17 cellular contexts compared by ENCODE assay signal in genomic region chr2:157447031-157447430, GRCh38. TPM values are rescaled to one million over a fixed set of nuclear protein-coding genes. Genes with fewer than 3 reads are reported as not detected.
DNase-seq lines count a peak whose midpoint lies in the region; ATAC-seq, FAIRE-seq and TF ChIP-seq lines count a peak whose summit lies in the region.
"Had no signal": no experiment of that assay in that cellular context is flagged by ENCODE, and none has a peak within 500 bp of the region (broad histone marks: within the 10 kb centered on the region; RNA-seq: fewer than 3 reads in every experiment).

No MANE protein-coding gene starts in this region.

- H3K4me2 ChIP-seq in smooth muscle cell = no peak overlapping the region

- intact Hi-C loops in CD4-positive, alpha-beta T cell (cut with DNase I, micrococcal nuclease) = no loop called here
- intact Hi-C loops in activated CD4-positive, alpha-beta memory T cell treated with anti-CD3 and anti-CD28 coated beads for 36 hours (cut with micrococcal nuclease) = no loop called here
- intact Hi-C loops in naive thymus-derived CD4-positive, alpha-beta T cell (cut with micrococcal nuclease) = loop anchor here in 1 of 2 donors (10.0 kb wide), 2 partner anchors 1008 to 1112 kb away; partner anchors contain the start of genes CCDC148, NR4A2 and PKP4

- peak overlapping the region; percentile 38 for H3K27ac ChIP-seq in CD4-positive, alpha-beta T cell (ENCODE audit: low read depth, low read length)
- H3K27ac ChIP-seq in naive thymus-derived CD4-positive, alpha-beta T cell (ENCODE audit: low read depth, low read length) = peak overlapping the region; percentile 62
- H3K27ac ChIP-seq in smooth muscle cell (ENCODE audit: low read depth) = no peak overlapping the region

- POLR2A ChIA-PET in CD4-positive, alpha-beta T cell (lab: Charles Lee) = interaction anchor here (0.8 to 4.3 kb wide), 15 partner anchors 7 to 127 kb away, joined by 3 to 22 read pairs (median 7); no protein-coding TSS in a partner anchor
- POLR2A ChIA-PET in activated CD4-positive, alpha-beta memory T cell treated with anti-CD3 and anti-CD28 coated beads for 36 hours (lab: Charles Lee) = interaction anchor here (0.9 to 3.8 kb wide), 12 partner anchors 8 to 452 kb away, joined by 3 to 61 read pairs (median 4); no protein-coding TSS in a partner anchor
- POLR2A ChIA-PET in naive thymus-derived CD4-positive, alpha-beta T cell (lab: Charles Lee) = interaction anchor here (0.7 to 7.5 kb wide), 17 partner anchors 8 to 142 kb away, joined by 3 to 124 read pairs (median 6); no protein-coding TSS in a partner anchor

- no peak for TF ChIP-seq CTCF in CD4-positive, alpha-beta T cell (IDR thresholded peaks at IDR 0.05)
- TF ChIP-seq CTCF in smooth muscle cell (IDR thresholded peaks at IDR 0.05; ENCODE audit: borderline replicate concordance, insufficient read depth, poor library complexity, severe bottlenecking) (no peak), osteocyte (IDR thresholded peaks at IDR 0.05) (no peak)

- peaks cover 55% of the 10 kb centered on the region for H3K4me1 Mint-ChIP-seq in CD4-positive, alpha-beta T cell (ENCODE audit: low read depth)
- peaks cover 52% of the 10 kb centered on the region for H3K4me1 Mint-ChIP-seq in activated CD4-positive, alpha-beta memory T cell treated with anti-CD3 and anti-CD28 coated beads for 36 hours (ENCODE audit: low read depth)
- H3K4me1 Mint-ChIP-seq in naive thymus-derived CD4-positive, alpha-beta T cell = peaks cover 28 to 62% (median 58%) of the 10 kb centered on the region in 7 donors
- H3K4me1 Mint-ChIP-seq in osteocyte (ENCODE audit: unreplicated experiment) = no peaks in the 10 kb centered on the region

- H3K4me1 ChIP-seq in naive thymus-derived CD4-positive, alpha-beta T cell (ENCODE audit: control insufficient read depth in 2 of 2, insufficient read depth in 2 of 2, low read length in 2 of 2) = peaks cover 34% of the 10 kb centered on the region in 2 donors
- H3K4me1 ChIP-seq in smooth muscle cell (ENCODE audit: low read depth) = no peaks in the 10 kb centered on the region

- H3K4me3 Mint-ChIP-seq in CD4-positive, alpha-beta T cell = peak overlapping the region; percentile 75
- H3K4me3 Mint-ChIP-seq in activated CD4-positive, alpha-beta memory T cell treated with anti-CD3 and anti-CD28 coated beads for 36 hours = peak overlapping the region; percentile 77
- peak overlapping the region; percentile 53 to 82 (median 76) for H3K4me3 Mint-ChIP-seq in naive thymus-derived CD4-positive, alpha-beta T cell
- H3K4me3 Mint-ChIP-seq in osteocyte (ENCODE audit: unreplicated experiment) = no peak overlapping the region

- no peaks in the 10 kb centered on the region for H3K79me2 ChIP-seq in smooth muscle cell (ENCODE audit: low read depth)

- H4K20me1 ChIP-seq in smooth muscle cell (ENCODE audit: low read depth) = no peaks in the 10 kb centered on the region

- H3K27ac Mint-ChIP-seq in CD4-positive, alpha-beta T cell = peak overlapping the region; percentile 97
- H3K27ac Mint-ChIP-seq in activated CD4-positive, alpha-beta memory T cell treated with anti-CD3 and anti-CD28 coated beads for 36 hours = peak overlapping the region; percentile 86
- H3K27ac Mint-ChIP-seq in naive thymus-derived CD4-positive, alpha-beta T cell = peak overlapping the region; percentile 80 to 98 (median 93)
- no peak overlapping the region for H3K27ac Mint-ChIP-seq in osteocyte (ENCODE audit: unreplicated experiment)

- no peak for ATAC-seq in CD4-positive, alpha-beta T cell (ENCODE audit: poor library complexity)
- no peak for ATAC-seq in naive thymus-derived CD4-positive, alpha-beta T cell
- ATAC-seq: left cardiac atrium, sciatic nerve had no signal

- peaks cover 2% of the 10 kb centered on the region for H3K9me3 Mint-ChIP-seq in CD4-positive, alpha-beta T cell
- no peaks in the 10 kb centered on the region for H3K9me3 Mint-ChIP-seq in activated CD4-positive, alpha-beta memory T cell treated with anti-CD3 and anti-CD28 coated beads for 36 hours
- H3K9me3 Mint-ChIP-seq in naive thymus-derived CD4-positive, alpha-beta T cell = no peaks in the 10 kb centered on the region
- no peaks in the 10 kb centered on the region for H3K9me3 Mint-ChIP-seq in osteocyte (ENCODE audit: unreplicated experiment)

- H3K27me3 ChIP-seq in CD4-positive, alpha-beta T cell (ENCODE audit: control insufficient read depth, insufficient read depth, low read length) = no peaks in the 10 kb centered on the region
- no peaks in the 10 kb centered on the region for H3K27me3 ChIP-seq in naive thymus-derived CD4-positive, alpha-beta T cell (ENCODE audit: control insufficient read depth in 2 of 2, insufficient read depth in 2 of 2, low read length in 2 of 2)
- no peaks in the 10 kb centered on the region for H3K27me3 ChIP-seq in smooth muscle cell (ENCODE audit: low read depth)
- H3K27me3 ChIP-seq: MG63 had no signal

- H3F3A ChIP-seq in smooth muscle cell (ENCODE audit: low read depth) = no peaks in the 10 kb centered on the region

- peak overlapping the region; percentile 15 for H3K4me3 ChIP-seq in naive thymus-derived CD4-positive, alpha-beta T cell (ENCODE audit: low read length)
- H3K4me3 ChIP-seq in smooth muscle cell = no peak overlapping the region
- H3K4me3 ChIP-seq: MG63 had no signal

- no peak overlapping the region for H2AFZ ChIP-seq in smooth muscle cell (ENCODE audit: low read depth)

- DNase-seq in CD4-positive, alpha-beta T cell = no peak
- DNase-seq in GM19239 (ENCODE audit: insufficient read length, low spot score) (no peak), smooth muscle cell (lab: John Stamatoyannopoulos, UW; ENCODE audit: unreplicated experiment) (no peak), osteocyte (ENCODE audit: extremely low spot score, unreplicated experiment) (no peak), NCI-H1694 (lab: John Stamatoyannopoulos, UW) (no peak)
- peak; percentile 46 for DNase-seq in activated CD4-positive, alpha-beta memory T cell treated with anti-CD3 and anti-CD28 coated beads for 36 hours
- DNase-seq in naive thymus-derived CD4-positive, alpha-beta T cell = no peak
- DNase-seq: AML-193; DMS 273 treated with DMSO at 0.1 percent for 48 hours; left cardiac atrium; MG63; NCI-H146; occipital lobe; stimulated activated CD4-positive, alpha-beta T cell treated with anti-CD3 and anti-CD28 coated beads, Interleukin-1b, Interleukin-23, amount 100 ng/mL, for 48 hours had no signal

- no peaks in the 10 kb centered on the region for H3K27me3 Mint-ChIP-seq in CD4-positive, alpha-beta T cell
- peaks cover 2% of the 10 kb centered on the region for H3K27me3 Mint-ChIP-seq in activated CD4-positive, alpha-beta memory T cell treated with anti-CD3 and anti-CD28 coated beads for 36 hours
- H3K27me3 Mint-ChIP-seq in naive thymus-derived CD4-positive, alpha-beta T cell = no peaks in the 10 kb centered on the region
- peaks cover 20% of the 10 kb centered on the region for H3K27me3 Mint-ChIP-seq in osteocyte (ENCODE audit: unreplicated experiment)

- FAIRE-seq in GM19239 (lab: Jason Lieb, UNC) = peak; percentile 8
- FAIRE-seq: endothelial cell of umbilical vein, H1 had no signal

- H3K9ac ChIP-seq in smooth muscle cell (ENCODE audit: low read depth) = no peak overlapping the region

- peaks cover 28% of the 10 kb centered on the region for H3K36me3 Mint-ChIP-seq in CD4-positive, alpha-beta T cell (ENCODE audit: low read depth)
- peaks cover 33% of the 10 kb centered on the region for H3K36me3 Mint-ChIP-seq in activated CD4-positive, alpha-beta memory T cell treated with anti-CD3 and anti-CD28 coated beads for 36 hours
- peaks cover 8 to 18% (median 15%) of the 10 kb centered on the region in 5 donors for H3K36me3 Mint-ChIP-seq in naive thymus-derived CD4-positive, alpha-beta T cell
- H3K36me3 Mint-ChIP-seq in osteocyte (ENCODE audit: unreplicated experiment) = no peaks in the 10 kb centered on the region

- WGBS in smooth muscle cell (ENCODE audit: low lambda C conversion rate) = 60% methylated on average over 1 of the region's 1 CpG

- no peaks in the 10 kb centered on the region for H3K9me3 ChIP-seq in CD4-positive, alpha-beta T cell (ENCODE audit: control insufficient read depth, low read length)
- no peaks in the 10 kb centered on the region for H3K9me3 ChIP-seq in naive thymus-derived CD4-positive, alpha-beta T cell (ENCODE audit: control insufficient read depth in 2 of 3, low read length in 3 of 3)
- H3K9me3 ChIP-seq in smooth muscle cell (replicated peaks; ENCODE audit: low read depth) = no peaks in the 10 kb centered on the region
- H3K9me3 ChIP-seq: MG63 had no signal

- CTCF ChIA-PET in CD4-positive, alpha-beta T cell (lab: Charles Lee) = interaction anchor here (0.7 to 2.5 kb wide), 5 partner anchors 9 to 120 kb away, joined by 3 to 11 read pairs (median 3); no protein-coding TSS in a partner anchor
- CTCF ChIA-PET in activated CD4-positive, alpha-beta memory T cell treated with anti-CD3 and anti-CD28 coated beads for 36 hours (lab: Charles Lee) = interaction anchor here (0.6 to 3.1 kb wide), 8 partner anchors 14 to 145 kb away, joined by 3 to 12 read pairs (median 5); no protein-coding TSS in a partner anchor
- CTCF ChIA-PET in naive thymus-derived CD4-positive, alpha-beta T cell (lab: Charles Lee) = interaction anchor here (0.9 to 2.5 kb wide), 8 partner anchors 11 to 120 kb away, joined by 3 to 17 read pairs (median 4); no protein-coding TSS in a partner anchor

- H3K36me3 ChIP-seq in naive thymus-derived CD4-positive, alpha-beta T cell (ENCODE audit: control insufficient read depth in 2 of 3, insufficient read depth in 3 of 3, low read length in 3 of 3) = peaks cover 4 to 16% (median 6%) of the 10 kb centered on the region in 3 experiments
- H3K36me3 ChIP-seq in smooth muscle cell (ENCODE audit: low read depth) = no peaks in the 10 kb centered on the region
- H3K36me3 ChIP-seq: MG63 had no signal

RNA-seq across cellular contexts. Expression of gene CYTIP, which starts 3.1 kb away (rescaled TPM):
- 100 to 1,000 TPM; 474 to 490 TPM for total RNA-seq in CD4-positive, alpha-beta T cell
- 100 to 1,000 TPM; 369 to 388 TPM for total RNA-seq in activated CD4-positive, alpha-beta memory T cell treated with anti-CD3 and anti-CD28 coated beads for 36 hours
- 100 to 1,000 TPM; 290 to 406 (median 363) TPM for total RNA-seq in naive thymus-derived CD4-positive, alpha-beta T cell
- polyA plus RNA-seq in naive thymus-derived CD4-positive, alpha-beta T cell = 100 to 1,000 TPM; 170 to 270 TPM
- total RNA-seq in smooth muscle cell (not detected in 2 replicates), osteocyte (0.64 and 0.76 TPM in 2 replicates)
- polyA plus RNA-seq in smooth muscle cell = not detected in 2 replicates
- total RNA-seq: endothelial cell of umbilical vein, H1 had no signal
- polyA plus RNA-seq: endothelial cell of umbilical vein had no signal

Comparison
In these comparisons a context has a peak if more than half of its experiments do, and no peak if none do; other contexts are left out.
1. RNA of gene CYTIP, which starts 3.1 kb away (total RNA-seq): 474 to 490 TPM in CD4-positive, alpha-beta T cell, 369 to 388 TPM in activated CD4-positive, alpha-beta memory T cell treated with anti-CD3 and anti-CD28 coated beads for 36 hours and 290 to 406 TPM in naive thymus-derived CD4-positive, alpha-beta T cell; 0.64 to 0.76 TPM in osteocyte and not detected in smooth muscle cell; every median in the first group is over 100 times any median in the second.